ENCODE assay signal across 7 cellular contexts in the genomic region with DNA sequence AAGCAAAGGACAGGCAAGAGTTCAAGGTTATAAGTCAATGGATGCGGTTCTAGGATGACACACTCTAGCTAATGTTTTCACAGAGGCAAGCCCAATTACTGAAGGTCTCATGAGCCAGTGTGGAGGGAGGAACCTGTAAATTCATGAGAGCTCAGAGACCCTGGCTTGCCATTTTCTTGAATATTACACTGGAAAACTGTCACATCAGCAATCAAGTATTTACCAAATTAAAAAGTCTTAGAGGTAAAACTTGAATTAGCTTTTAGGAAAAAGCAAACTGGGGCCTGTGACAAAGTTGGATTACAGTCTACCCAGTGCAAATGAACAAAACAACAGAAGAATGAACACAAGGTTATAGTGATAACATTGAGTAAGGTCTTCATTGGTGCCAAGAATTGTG.
"Had no signal": no experiment of that assay in that cellular context is flagged by ENCODE, and none has a peak within 500 bp of the region (broad histone marks: within the 10 kb centered on the region; RNA-seq: fewer than 3 reads in every experiment).

No MANE protein-coding gene starts in this region.

- H3K9ac ChIP-seq: GM23248, KMS-11 had no signal

- H3K4me2 ChIP-seq: KMS-11 had no signal

- DNase-seq: GM23248, GOT3, H9, HCEC 1CT, KBM-7 had no signal

- H3K27ac ChIP-seq: GM23248, HL-60, KMS-11 had no signal

- H3K4me3 ChIP-seq: GM23248 had no signal

- H2AFZ ChIP-seq: GM23248 had no signal
